ENCODE assay signal across 19 cellular contexts in genomic region chr1:82052563-82052962, GRCh38.
DNase-seq lines count a peak whose midpoint lies in the region; ATAC-seq and TF ChIP-seq lines count a peak whose summit lies in the region.
"Had no signal": no experiment of that assay in that cellular context is flagged by ENCODE, and none has a peak within 500 bp of the region (broad histone marks: within the 10 kb centered on the region; RNA-seq: fewer than 3 reads in every experiment).

No MANE protein-coding gene starts in this region.

- H3K4me1 ChIP-seq in left ventricle myocardium inferior = no peaks in the 10 kb centered on the region
- H3K4me1 ChIP-seq in foreskin keratinocyte = no peaks in the 10 kb centered on the region

- no peak for TF ChIP-seq CTCF in left ventricle myocardium inferior (IDR thresholded peaks at IDR 0.05; ENCODE audit: borderline replicate concordance)
- TF ChIP-seq CTCF in epithelial cell of esophagus (IDR thresholded peaks at IDR 0.05; ENCODE audit: insufficient read depth, low read depth, low read length, missing control alignments) = no peak
- TF ChIP-seq CTCF in foreskin keratinocyte (conservative IDR thresholded peaks at IDR 0.05) = no peak

- no peaks in the 10 kb centered on the region for H3K36me3 ChIP-seq in left ventricle myocardium inferior

- H3K27me3 ChIP-seq in left ventricle myocardium inferior (ENCODE audit: low read depth) (no peaks in the 10 kb centered on the region), foreskin keratinocyte (no peaks in the 10 kb centered on the region)

- no peak overlapping the region for H3K4me3 ChIP-seq in left ventricle myocardium inferior
- no peak overlapping the region for H3K4me3 ChIP-seq in epithelial cell of esophagus (ENCODE audit: low read length)
- H3K4me3 ChIP-seq: GM23338 had no signal

- peak; percentile 32 for ATAC-seq in left ventricle myocardium superior
- no peak for ATAC-seq in foreskin keratinocyte
- ATAC-seq in SK-N-SH treated with all-trans-retinoic acid at 6 μM for 48 hours = no peak
- ATAC-seq: GM23338, HCT116 had no signal

- H3K27ac ChIP-seq in left ventricle myocardium inferior (replicated peaks) (no peak overlapping the region), foreskin keratinocyte (no peak overlapping the region)

- H3K9me3 ChIP-seq in left ventricle myocardium inferior (replicated peaks) = peaks cover 5% of the 10 kb centered on the region

- DNase-seq in left ventricle myocardium superior (no peak), left ventricle myocardium inferior (no peak), M059J (ENCODE audit: low read depth) (peak; percentile 1), epithelial cell of esophagus (ENCODE audit: low read depth) (peak; percentile 42), foreskin keratinocyte (peak; percentile 3 to 21), NCI-H526 treated with DMSO at 0.1 percent for 48 hours (lab: John Stamatoyannopoulos, UW) (no peak)
- DNase-seq in effector CD8-positive, alpha-beta T cell (lab: John Stamatoyannopoulos, UW) = no peak
- DNase-seq: 8988T; C1 segment of cervical spinal cord; Calu3; CD4-positive, alpha-beta memory T cell; COR-L47; DMS53; DMS79 treated with DMSO at 0.1 percent for 48 hours; GF-D8; H9 had no signal

- intact Hi-C loops in left ventricle myocardium superior (cut with micrococcal nuclease) = no loop called here
- intact Hi-C loops in left ventricle myocardium inferior (cut with micrococcal nuclease) = no loop called here

TF ChIP-seq in SK-N-SH treated with all-trans-retinoic acid at 6 μM for 48 hours, 23 proteins besides CTCF, POLR2A, EP300 and RAD21:
- TF ChIP-seq TCF4 (CRISPR knock-in tag; IDR thresholded peaks at IDR 0.05; ENCODE audit: borderline replicate concordance) (no peak), OSR1 (CRISPR knock-in tag; IDR thresholded peaks at IDR 0.05) (no peak), ZNF70 (CRISPR knock-in tag; IDR thresholded peaks at IDR 0.05) (no peak), TOX (CRISPR knock-in tag; IDR thresholded peaks at IDR 0.05; ENCODE audit: borderline replicate concordance) (no peak), SNAI2 (CRISPR knock-in tag; IDR thresholded peaks at IDR 0.05) (no peak)

Comparison
In these comparisons a context has a peak if more than half of its experiments do, and no peak if none do; other contexts are left out.
1. DNase-seq: peak in M059J (single experiment), epithelial cell of esophagus (single experiment) and foreskin keratinocyte (2 of 2); none in left ventricle myocardium superior (single experiment), left ventricle myocardium inferior (single experiment), effector CD8-positive, alpha-beta T cell (single experiment) and NCI-H526 treated with DMSO at 0.1 percent for 48 hours (single experiment).